ENCODE assay signal across 12 cellular contexts in the genomic region with DNA sequence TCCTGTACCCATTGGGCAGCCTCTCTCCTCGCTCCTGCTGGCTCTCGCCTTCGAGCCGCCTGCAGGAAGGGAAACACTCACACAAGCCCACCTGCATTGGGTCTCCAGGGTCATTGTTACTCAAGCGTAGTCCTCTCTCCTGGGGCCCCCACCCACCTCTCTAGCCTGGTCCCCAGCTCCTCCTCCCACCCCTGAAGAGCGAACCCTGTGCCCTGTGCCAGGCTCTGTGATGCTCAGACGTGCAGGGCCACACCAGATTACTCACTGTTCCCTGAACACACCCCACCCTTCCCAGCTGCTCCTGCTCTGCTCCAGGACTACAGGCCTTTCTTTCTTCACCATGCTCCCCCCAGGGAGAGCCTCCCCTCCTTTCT.
DNase-seq lines count a peak whose midpoint lies in the region; ATAC-seq and TF ChIP-seq lines count a peak whose summit lies in the region.
"Had no signal": no experiment of that assay in that cellular context is flagged by ENCODE, and none has a peak within 500 bp of the region (broad histone marks: within the 10 kb centered on the region; RNA-seq: fewer than 3 reads in every experiment).

No MANE protein-coding gene starts in this region.

- H3K27ac ChIP-seq in dorsolateral prefrontal cortex (peak overlapping the region in 40 of 59 donors; percentile 4 to 82 (median 56)), aorta (ENCODE audit: low read depth in 1 of 2, low read length in 2 of 2) (no peak overlapping the region)

- no peak for TF ChIP-seq CTCF in dorsolateral prefrontal cortex (IDR thresholded peaks at IDR 0.05 in 54 of 56, conservative IDR thresholded peaks at IDR 0.05 in 2 of 56; ENCODE audit: low read depth in 1 of 56, partially characterized antibody in 56 of 56)

- no peaks in the 10 kb centered on the region for H3K4me1 ChIP-seq in aorta (ENCODE audit: control insufficient read depth in 1 of 2, insufficient read depth in 2 of 2, low read length in 2 of 2)

- WGBS in aorta, 2 donors: 82 to 87% methylated on average over 7 of the region's 7 CpGs

- peak overlapping the region; percentile 87 for H3K27ac Mint-ChIP-seq in activated T-cell treated with anti-CD3 and anti-CD28 coated beads, Interleukin-2, amount 50 U/mL, for 24 hours
- H3K27ac Mint-ChIP-seq in T-helper 2 cell treated with Interferon-gamma antibody and Interleukin-4, amounts not matched to agents 5 μg/mL and 100 μg/mL, for 36 hours: no peak overlapping the region

- no peak overlapping the region for H3K4me3 Mint-ChIP-seq in activated T-cell treated with anti-CD3 and anti-CD28 coated beads, Interleukin-2, amount 50 U/mL, for 24 hours
- H3K4me3 Mint-ChIP-seq in T-helper 2 cell treated with Interferon-gamma antibody and Interleukin-4, amounts not matched to agents 5 μg/mL and 100 μg/mL, for 36 hours: no peak overlapping the region
- H3K4me3 Mint-ChIP-seq: type B pancreatic cell had no signal

- ATAC-seq in aorta (ENCODE audit: low FRiP score) (no peak), HG03442 (IDR thresholded peaks at IDR 0.05; ENCODE audit: unreplicated experiment) (no peak), HG03139 (IDR thresholded peaks at IDR 0.05; ENCODE audit: unreplicated experiment) (no peak)

- no peaks in the 10 kb centered on the region for H3K9me3 ChIP-seq in aorta (ENCODE audit: control insufficient read depth, low read length)

- H3K4me3 ChIP-seq in dorsolateral prefrontal cortex (no peak overlapping the region), aorta (ENCODE audit: low read length in 2 of 2) (no peak overlapping the region)

- peaks cover 45% of the 10 kb centered on the region for H3K4me1 Mint-ChIP-seq in activated T-cell treated with anti-CD3 and anti-CD28 coated beads, Interleukin-2, amount 50 U/mL, for 24 hours (ENCODE audit: low read depth)
- H3K4me1 Mint-ChIP-seq in T-helper 2 cell treated with Interferon-gamma antibody and Interleukin-4, amounts not matched to agents 5 μg/mL and 100 μg/mL, for 36 hours (ENCODE audit: low read depth): peaks cover 19% of the 10 kb centered on the region

- no peaks in the 10 kb centered on the region for H3K27me3 Mint-ChIP-seq in activated T-cell treated with anti-CD3 and anti-CD28 coated beads, Interleukin-2, amount 50 U/mL, for 24 hours
- no peaks in the 10 kb centered on the region for H3K27me3 Mint-ChIP-seq in T-helper 2 cell treated with Interferon-gamma antibody and Interleukin-4, amounts not matched to agents 5 μg/mL and 100 μg/mL, for 36 hours (ENCODE audit: low read depth)

- H3K9me3 Mint-ChIP-seq in activated T-cell treated with anti-CD3 and anti-CD28 coated beads, Interleukin-2, amount 50 U/mL, for 24 hours: no peaks in the 10 kb centered on the region
- no peaks in the 10 kb centered on the region for H3K9me3 Mint-ChIP-seq in T-helper 2 cell treated with Interferon-gamma antibody and Interleukin-4, amounts not matched to agents 5 μg/mL and 100 μg/mL, for 36 hours

- intact Hi-C loops in dorsolateral prefrontal cortex (cut with DNase I): loop anchor here (5.0 to 10.0 kb wide), 4 partner anchors 37 to 1010 kb away; no protein-coding TSS in a partner anchor
- intact Hi-C loops in aorta (cut with DNase I): loop anchor here (2.0 to 10.0 kb wide), 5 partner anchors 57 to 1010 kb away; no protein-coding TSS in a partner anchor

- H3K36me3 Mint-ChIP-seq in activated T-cell treated with anti-CD3 and anti-CD28 coated beads, Interleukin-2, amount 50 U/mL, for 24 hours (ENCODE audit: low read depth): no peaks in the 10 kb centered on the region
- H3K36me3 Mint-ChIP-seq in T-helper 2 cell treated with Interferon-gamma antibody and Interleukin-4, amounts not matched to agents 5 μg/mL and 100 μg/mL, for 36 hours (ENCODE audit: low read depth): peaks cover 6% of the 10 kb centered on the region

- no peaks in the 10 kb centered on the region for H3K36me3 ChIP-seq in aorta (ENCODE audit: control insufficient read depth in 1 of 2, insufficient read depth in 2 of 2, low read length in 1 of 2)

- H3K27me3 ChIP-seq in dorsolateral prefrontal cortex (no peaks in the 10 kb centered on the region), aorta (ENCODE audit: control insufficient read depth in 1 of 2, insufficient read depth in 2 of 2, low read length in 1 of 2) (no peaks in the 10 kb centered on the region)

- DNase-seq in activated T-cell treated with anti-CD3 and anti-CD28 coated beads, Interleukin-2, amount 50 U/mL, for 24 hours: no peak
- no peak for DNase-seq in activated T-cell treated with anti-CD3 and anti-CD28 coated beads, Interleukin-2, amount 50 U/mL, for 1 hour
- peak in 2 of 10 donors; percentile 1 to 42 for DNase-seq in dorsolateral prefrontal cortex
- DNase-seq in myocyte (ENCODE audit: low read depth): peak; percentile 32
- DNase-seq in aorta: peak; percentile 54 to 77
- no peak for DNase-seq in T-helper 2 cell treated with Interferon-gamma antibody and Interleukin-4, amounts not matched to agents 5 μg/mL and 100 μg/mL, for 36 hours (ENCODE audit: low spot score)
- DNase-seq: activated CD4-positive, alpha-beta T cell treated with anti-CD3 and anti-CD28 coated beads, Interleukin-2, amount 50 U/mL, for 4 hours; NCI-H1694 treated with DMSO at 0.1 percent for 48 hours; RPMI8226 had no signal

Comparison
In these comparisons a context has a peak if more than half of its experiments do, and no peak if none do; other contexts are left out.
1. DNase-seq: peak in myocyte (single experiment) and aorta (2 of 2); none in activated T-cell treated with anti-CD3 and anti-CD28 coated beads, Interleukin-2, amount 50 U/mL, for 24 hours (single experiment), activated T-cell treated with anti-CD3 and anti-CD28 coated beads, Interleukin-2, amount 50 U/mL, for 1 hour (single experiment) and T-helper 2 cell treated with Interferon-gamma antibody and Interleukin-4, amounts not matched to agents 5 μg/mL and 100 μg/mL, for 36 hours (single experiment).
2. H3K27ac ChIP-seq: peak in dorsolateral prefrontal cortex (40 of 59); none in aorta (0 of 2).